7 cellular contexts compared by ENCODE assay signal in genomic region chr6:159174263-159174974, GRCh38. TPM values are rescaled to one million over a fixed set of nuclear protein-coding genes. Genes with fewer than 3 reads are reported as not detected.
DNase-seq lines count a peak whose midpoint lies in the region; ATAC-seq, FAIRE-seq and TF ChIP-seq lines count a peak whose summit lies in the region.

No MANE protein-coding gene starts in this region.

- H3K9me3 Mint-ChIP-seq in brain (peaks cover 0 to 3% (median 1%) of the 10 kb centered on the region in 5 experiments), immature natural killer cell (no peaks in the 10 kb centered on the region)

- H3K27me3 Mint-ChIP-seq in brain (peaks cover 64% of the 10 kb centered on the region), immature natural killer cell (ENCODE audit: low read depth in 3 of 3) (peaks cover 5 to 22% (median 10%) of the 10 kb centered on the region in 3 donors)

- H3K4me3 Mint-ChIP-seq in brain (peak overlapping the region; percentile 9 to 69 (median 56)), immature natural killer cell (peak overlapping the region in 3 of 5 donors; percentile 20 to 34 (median 28))

- TF ChIP-seq CTCF in VCaP (conservative IDR thresholded peaks at IDR 0.05) (peak; percentile 98), brain (conservative IDR thresholded peaks at IDR 0.05) (peak; percentile 94 to 97)

- peak; percentile 80 for ATAC-seq in HG02678 (IDR thresholded peaks at IDR 0.05; ENCODE audit: unreplicated experiment)

- peaks cover 24% of the 10 kb centered on the region for H3K4me1 Mint-ChIP-seq in brain
- H3K4me1 Mint-ChIP-seq in immature natural killer cell = peaks cover 6 to 16% of the 10 kb centered on the region in 2 donors

- peak; percentile 92 for FAIRE-seq in GM12891 (lab: Jason Lieb, UNC)

- no peak overlapping the region for H3K27ac ChIP-seq in VCaP

- TF ChIP-seq POLR2A in GM12891 (IDR thresholded peaks at IDR 0.05; ENCODE audit: low read depth, low read length) = no peak

- H3K27ac Mint-ChIP-seq in brain (no peak overlapping the region), immature natural killer cell (no peak overlapping the region)

- H3K36me3 Mint-ChIP-seq in brain = no peaks in the 10 kb centered on the region
- H3K36me3 Mint-ChIP-seq in immature natural killer cell = no peaks in the 10 kb centered on the region

- DNase-seq in GM12891 (ENCODE audit: insufficient read length, low spot score) (peak; percentile 54), NCI-H1930 (lab: John Stamatoyannopoulos, UW) (peak; percentile 26 to 35), immature natural killer cell (peak; percentile 50 to 60 (median 60))
- peak; percentile 36 to 70 for DNase-seq in stimulated activated CD4-positive, alpha-beta T cell treated with anti-CD3 and anti-CD28 coated beads, Interleukin-15, amount 100 ng/mL, for 48 hours (ENCODE audit: low read depth in 2 of 2)

TF ChIP-seq in GM12891, 5 proteins besides CTCF, POLR2A, EP300 and RAD21:
- TF ChIP-seq POLR2AphosphoS5 (IDR thresholded peaks at IDR 0.05; ENCODE audit: low read depth, low read length) (no peak), PAX5 (IDR thresholded peaks at IDR 0.05; ENCODE audit: insufficient read depth, low read length, severe bottlenecking) (no peak), POU2F2 (IDR thresholded peaks at IDR 0.05; ENCODE audit: low read depth, low read length) (no peak), TAF1 (IDR thresholded peaks at IDR 0.05; ENCODE audit: low read depth, low read length) (no peak), SPI1 (IDR thresholded peaks at IDR 0.05; ENCODE audit: low read depth, low read length) (no peak)

RNA-seq across cellular contexts. Expression of gene FNDC1, which starts 5.2 kb away (rescaled TPM):
- polyA plus RNA-seq in GM12891 (2012; ENCODE audit: low read depth, missing spikeins) = 0.01 TPM
- polyA plus RNA-seq in brain (ENCODE audit: insufficient read depth, low read depth, low replicate concordance) = 0.83 TPM
- not detected for polyA plus RNA-seq in immature natural killer cell
